Comparison of ENCODE assay signal across 11 cellular contexts in genomic region chr2:98457045-98457696, GRCh38. TPM values are rescaled to one million over a fixed set of nuclear protein-coding genes. Genes with fewer than 3 reads are reported as not detected.
DNase-seq lines count a peak whose midpoint lies in the region; ATAC-seq and TF ChIP-seq lines count a peak whose summit lies in the region.
"Had no signal": no experiment of that assay in that cellular context is flagged by ENCODE, and none has a peak within 500 bp of the region (broad histone marks: within the 10 kb centered on the region; RNA-seq: fewer than 3 reads in every experiment).

No MANE protein-coding gene starts in this region.

- ATAC-seq in activated CD4-positive, alpha-beta T cell treated with anti-CD3 and anti-CD28 coated beads for 36 hours, result no peak
- no peak for ATAC-seq in GM18909 (IDR thresholded peaks at IDR 0.05; ENCODE audit: poor library complexity, unreplicated experiment)
- no peak for ATAC-seq in HG02798 (IDR thresholded peaks at IDR 0.05; ENCODE audit: poor library complexity, unreplicated experiment)
- ATAC-seq in GM19463 (IDR thresholded peaks at IDR 0.05; ENCODE audit: unreplicated experiment), result no peak
- ATAC-seq: WTC11 had no signal

- H3K9me3 ChIP-seq in sigmoid colon, result no peaks in the 10 kb centered on the region

- H3K9me3 Mint-ChIP-seq in activated CD4-positive, alpha-beta T cell treated with anti-CD3 and anti-CD28 coated beads for 36 hours (ENCODE audit: low read depth), result no peaks in the 10 kb centered on the region
- H3K9me3 Mint-ChIP-seq: mesothelial cell of epicardium, WTC11 had no signal

- 79 to 80% methylated on average over 4 of the region's 4 CpGs for WGBS in sigmoid colon, 2 donors

- peak overlapping the region; percentile 66 for H3K27ac Mint-ChIP-seq in activated CD4-positive, alpha-beta T cell treated with anti-CD3 and anti-CD28 coated beads for 36 hours
- H3K27ac Mint-ChIP-seq: mesothelial cell of epicardium, WTC11 had no signal

- no peaks in the 10 kb centered on the region for H3K27me3 Mint-ChIP-seq in activated CD4-positive, alpha-beta T cell treated with anti-CD3 and anti-CD28 coated beads for 36 hours

- H3K4me3 ChIP-seq in epithelial cell of proximal tubule (ENCODE audit: low read depth, low read length), result no peak overlapping the region
- H3K4me3 ChIP-seq in sigmoid colon, result no peak overlapping the region
- H3K4me3 ChIP-seq: dorsolateral prefrontal cortex had no signal

- no peak for DNase-seq in activated CD4-positive, alpha-beta T cell treated with anti-CD3 and anti-CD28 coated beads for 36 hours
- no peak for DNase-seq in activated CD4-positive, alpha-beta T cell treated with anti-CD3 and anti-CD28 coated beads, Interleukin-2, amount 50 U/mL, for 4 hours
- DNase-seq in RPMI7951 (ENCODE audit: low read depth) (peak; percentile 56), epithelial cell of proximal tubule (ENCODE audit: low read depth) (peak; percentile 83), sigmoid colon (no peak)
- DNase-seq: dorsolateral prefrontal cortex had no signal

- TF ChIP-seq CTCF in epithelial cell of proximal tubule (conservative IDR thresholded peaks at IDR 0.05; ENCODE audit: low read depth, low read length), result no peak
- TF ChIP-seq CTCF in sigmoid colon (IDR thresholded peaks at IDR 0.05), result no peak

- CTCF ChIA-PET in activated CD4-positive, alpha-beta T cell treated with anti-CD3 and anti-CD28 coated beads for 36 hours (lab: Charles Lee), result interaction anchor here (1.2 to 4.8 kb wide), 6 partner anchors 9 to 55 kb away, joined by 3 to 31 read pairs (median 6); no protein-coding TSS in a partner anchor

- no peaks in the 10 kb centered on the region for H3K27me3 ChIP-seq in sigmoid colon
- H3K27me3 ChIP-seq: dorsolateral prefrontal cortex had no signal

- peak in 1 of 4 donors; percentile 72 for TF ChIP-seq EP300 in sigmoid colon (IDR thresholded peaks at IDR 0.05)

- H3K27ac ChIP-seq in sigmoid colon, result peak overlapping the region; percentile 0 to 76 (median 63)
- H3K27ac ChIP-seq: dorsolateral prefrontal cortex had no signal

- no peak overlapping the region for H3K4me3 Mint-ChIP-seq in activated CD4-positive, alpha-beta T cell treated with anti-CD3 and anti-CD28 coated beads for 36 hours
- H3K4me3 Mint-ChIP-seq: mesothelial cell of epicardium, WTC11 had no signal

- peaks cover 9% of the 10 kb centered on the region for H3K36me3 Mint-ChIP-seq in activated CD4-positive, alpha-beta T cell treated with anti-CD3 and anti-CD28 coated beads for 36 hours (ENCODE audit: low read depth)
- H3K36me3 Mint-ChIP-seq: mesothelial cell of epicardium had no signal

- POLR2A ChIA-PET in activated CD4-positive, alpha-beta T cell treated with anti-CD3 and anti-CD28 coated beads for 36 hours (lab: Charles Lee), result interaction anchor here (1.5 kb wide), 1 partner anchor 11 kb away, joined by 5 read pairs; no protein-coding TSS in a partner anchor

- TF ChIP-seq POLR2A in sigmoid colon (IDR thresholded peaks at IDR 0.05), result no peak

- H3K4me1 ChIP-seq in sigmoid colon, result peaks cover 0 to 99% (median 95%) of the 10 kb centered on the region in 4 donors

- H3K4me1 Mint-ChIP-seq in activated CD4-positive, alpha-beta T cell treated with anti-CD3 and anti-CD28 coated beads for 36 hours, result peaks cover 95% of the 10 kb centered on the region

- H3K36me3 ChIP-seq in sigmoid colon, result no peaks in the 10 kb centered on the region

- intact Hi-C loops in activated CD4-positive, alpha-beta T cell treated with anti-CD3 and anti-CD28 coated beads for 36 hours (cut with DNase I, micrococcal nuclease), result loop anchor here in 1 of 2 experiments (5.0 to 10.0 kb wide), 3 partner anchors 150 to 698 kb away; partner anchors contain the start of genes COA5, LIPT1, TSGA10 and UNC50
- intact Hi-C loops in sigmoid colon (cut with DNase I), result loop anchor here (5.0 kb wide), 1 partner anchor 45 kb away; no protein-coding TSS in a partner anchor

RNA-seq across cellular contexts. Expression of gene INPP4A, which starts 12.5 kb away (rescaled TPM):
- total RNA-seq in activated CD4-positive, alpha-beta T cell treated with anti-CD3 and anti-CD28 coated beads for 36 hours, result 10 to 100 TPM; 29.1 to 33.0 TPM
- total RNA-seq in RPMI7951 (2014; rRNA removed; shearing (Covaris generic)), result 9.9 and 12.5 TPM in 2 replicates
- total RNA-seq in epithelial cell of proximal tubule, result 12.2 and 15.1 TPM in 2 replicates
- 10 to 100 TPM; 30.4 to 49.9 (median 39.9) TPM for total RNA-seq in sigmoid colon
- 10 to 100 TPM in 1 of 3 donors, 1 to 10 TPM in 2; 1.8 to 12.2 (median 2.3) TPM for polyA plus RNA-seq in sigmoid colon

Comparison
In these comparisons a context has a peak if more than half of its experiments do, and no peak if none do; other contexts are left out.
1. DNase-seq: peak in RPMI7951 (single experiment) and epithelial cell of proximal tubule (single experiment); none in activated CD4-positive, alpha-beta T cell treated with anti-CD3 and anti-CD28 coated beads for 36 hours (single experiment), activated CD4-positive, alpha-beta T cell treated with anti-CD3 and anti-CD28 coated beads, Interleukin-2, amount 50 U/mL, for 4 hours (0 of 2) and sigmoid colon (single experiment).